ENCODE assay signal across 1 cellular context in the genomic region with DNA sequence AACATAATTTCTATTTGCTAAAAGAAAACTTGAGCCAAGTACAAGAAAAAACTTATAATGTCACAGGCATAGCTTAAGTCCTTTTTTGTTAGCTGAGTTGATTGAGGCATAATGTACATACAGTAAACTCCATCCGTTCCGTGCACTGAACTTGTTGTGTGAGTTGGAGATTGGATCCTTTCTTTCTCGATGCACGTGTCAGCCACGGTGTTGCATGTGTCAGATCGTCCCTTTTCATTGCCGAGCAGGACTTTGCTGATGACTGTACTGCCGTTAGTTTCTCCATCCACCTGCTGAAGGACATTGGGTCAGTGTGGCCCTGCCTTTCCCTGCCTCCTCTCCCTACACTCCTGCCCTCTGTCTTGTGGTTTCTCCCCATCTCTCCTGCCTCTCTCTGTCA.
TF ChIP-seq lines count a peak whose summit lies in the region.

No MANE protein-coding gene starts in this region.

TF ChIP-seq in K562, 482 proteins besides CTCF, POLR2A, EP300 and RAD21 (continued from another document):
- TF ChIP-seq, protein P1, sequence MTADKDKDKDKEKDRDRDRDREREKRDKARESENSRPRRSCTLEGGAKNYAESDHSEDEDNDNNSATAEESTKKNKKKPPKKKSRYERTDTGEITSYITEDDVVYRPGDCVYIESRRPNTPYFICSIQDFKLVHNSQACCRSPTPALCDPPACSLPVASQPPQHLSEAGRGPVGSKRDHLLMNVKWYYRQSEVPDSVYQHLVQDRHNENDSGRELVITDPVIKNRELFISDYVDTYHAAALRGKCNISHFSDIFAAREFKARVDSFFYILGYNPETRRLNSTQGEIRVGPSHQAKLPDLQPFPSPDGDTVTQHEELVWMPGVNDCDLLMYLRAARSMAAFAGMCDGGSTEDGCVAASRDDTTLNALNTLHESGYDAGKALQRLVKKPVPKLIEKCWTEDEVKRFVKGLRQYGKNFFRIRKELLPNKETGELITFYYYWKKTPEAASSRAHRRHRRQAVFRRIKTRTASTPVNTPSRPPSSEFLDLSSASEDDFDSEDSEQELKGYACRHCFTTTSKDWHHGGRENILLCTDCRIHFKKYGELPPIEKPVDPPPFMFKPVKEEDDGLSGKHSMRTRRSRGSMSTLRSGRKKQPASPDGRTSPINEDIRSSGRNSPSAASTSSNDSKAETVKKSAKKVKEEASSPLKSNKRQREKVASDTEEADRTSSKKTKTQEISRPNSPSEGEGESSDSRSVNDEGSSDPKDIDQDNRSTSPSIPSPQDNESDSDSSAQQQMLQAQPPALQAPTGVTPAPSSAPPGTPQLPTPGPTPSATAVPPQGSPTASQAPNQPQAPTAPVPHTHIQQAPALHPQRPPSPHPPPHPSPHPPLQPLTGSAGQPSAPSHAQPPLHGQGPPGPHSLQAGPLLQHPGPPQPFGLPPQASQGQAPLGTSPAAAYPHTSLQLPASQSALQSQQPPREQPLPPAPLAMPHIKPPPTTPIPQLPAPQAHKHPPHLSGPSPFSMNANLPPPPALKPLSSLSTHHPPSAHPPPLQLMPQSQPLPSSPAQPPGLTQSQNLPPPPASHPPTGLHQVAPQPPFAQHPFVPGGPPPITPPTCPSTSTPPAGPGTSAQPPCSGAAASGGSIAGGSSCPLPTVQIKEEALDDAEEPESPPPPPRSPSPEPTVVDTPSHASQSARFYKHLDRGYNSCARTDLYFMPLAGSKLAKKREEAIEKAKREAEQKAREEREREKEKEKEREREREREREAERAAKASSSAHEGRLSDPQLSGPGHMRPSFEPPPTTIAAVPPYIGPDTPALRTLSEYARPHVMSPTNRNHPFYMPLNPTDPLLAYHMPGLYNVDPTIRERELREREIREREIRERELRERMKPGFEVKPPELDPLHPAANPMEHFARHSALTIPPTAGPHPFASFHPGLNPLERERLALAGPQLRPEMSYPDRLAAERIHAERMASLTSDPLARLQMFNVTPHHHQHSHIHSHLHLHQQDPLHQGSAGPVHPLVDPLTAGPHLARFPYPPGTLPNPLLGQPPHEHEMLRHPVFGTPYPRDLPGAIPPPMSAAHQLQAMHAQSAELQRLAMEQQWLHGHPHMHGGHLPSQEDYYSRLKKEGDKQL (CRISPR knock-in tag; IDR thresholded peaks at IDR 0.05; ENCODE audit: borderline replicate concordance), result no peak
- TF ChIP-seq MEIS2 (IDR thresholded peaks at IDR 0.05; ENCODE audit: partially characterized antibody) (no peak), NFXL1 (CRISPR knock-in tag; IDR thresholded peaks at IDR 0.05) (no peak), RCOR1 (IDR thresholded peaks at IDR 0.05; ENCODE audit: borderline replicate concordance in 1 of 2, low read depth in 2 of 2, low read length in 2 of 2) (no peak)
